ENCODE assay signal across 20 cellular contexts in the genomic region with DNA sequence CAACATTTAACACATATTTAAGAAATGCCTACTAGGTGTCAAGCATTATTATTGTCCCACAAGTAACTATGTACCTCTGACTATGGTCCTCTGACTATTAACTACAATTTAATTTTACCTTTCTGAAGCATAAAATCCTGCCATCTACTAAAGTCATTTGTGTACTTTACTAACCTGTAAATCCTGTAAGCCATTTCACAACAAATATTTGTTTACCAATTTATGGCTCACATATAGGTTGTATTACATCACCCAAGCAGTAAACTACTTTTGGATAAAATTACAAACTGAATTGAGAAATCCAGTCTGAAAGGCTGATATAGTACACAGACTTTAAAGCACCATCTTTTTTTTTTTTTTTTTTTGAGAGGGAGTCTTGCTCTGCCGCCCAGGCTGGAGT. TPM values are rescaled to one million over a fixed set of nuclear protein-coding genes. Genes with fewer than 3 reads are reported as not detected.
A peak's percentile ranks its signal among the peaks of the same experiment; 100 is the strongest.
DNase-seq lines count a peak whose midpoint lies in the region; ATAC-seq and TF ChIP-seq lines count a peak whose summit lies in the region.
"Had no signal": no experiment of that assay in that cellular context is flagged by ENCODE, and none has a peak within 500 bp of the region (broad histone marks: within the 10 kb centered on the region; RNA-seq: fewer than 3 reads in every experiment).

No MANE protein-coding gene starts in this region.

- H3K9me3 ChIP-seq in OCI-LY3 (ENCODE audit: insufficient read depth, low read length) = no peaks in the 10 kb centered on the region
- H3K9me3 ChIP-seq: BLaER1, Caco-2 had no signal

- peak overlapping the region; percentile 32 for H3K27ac Mint-ChIP-seq in dendritic cell treated with granulocyte-macrophage colony-stimulating factor and Interleukin-4, amounts not matched to agents 40 ng/mL and 50 ng/mL, for 4 days
- H3K27ac Mint-ChIP-seq in stimulated activated naive CD8-positive, alpha-beta T cell treated with anti-CD3 and anti-CD28 coated beads, Interleukin-15, amount 100 ng/mL, for 72 hours = no peak overlapping the region
- H3K27ac Mint-ChIP-seq: CD4-positive, CD25-positive, alpha-beta regulatory T cell; CD8-positive, alpha-beta memory T cell; HFFc6 had no signal

- no peak for ATAC-seq in left ventricle myocardium superior
- no peak for ATAC-seq in stimulated activated naive CD8-positive, alpha-beta T cell treated with anti-CD3 and anti-CD28 coated beads, Interleukin-15, amount 100 ng/mL, for 72 hours
- ATAC-seq: HCT116, K562 had no signal

- peak overlapping the region; percentile 26 for H3K4me2 ChIP-seq in OCI-LY3 (ENCODE audit: low read length)
- H3K4me2 ChIP-seq: BLaER1 had no signal

- no peaks in the 10 kb centered on the region for H3K9me3 Mint-ChIP-seq in dendritic cell treated with granulocyte-macrophage colony-stimulating factor and Interleukin-4, amounts not matched to agents 40 ng/mL and 50 ng/mL, for 4 days
- H3K9me3 Mint-ChIP-seq in stimulated activated naive CD8-positive, alpha-beta T cell treated with anti-CD3 and anti-CD28 coated beads, Interleukin-15, amount 100 ng/mL, for 72 hours = no peaks in the 10 kb centered on the region
- H3K9me3 Mint-ChIP-seq: CD8-positive, alpha-beta memory T cell; HFFc6 had no signal

- H3K36me3 ChIP-seq in OCI-LY3 (replicated peaks; ENCODE audit: low read depth, low read length) = no peaks in the 10 kb centered on the region
- H3K36me3 ChIP-seq: BLaER1 had no signal

- H4K20me1 ChIP-seq in OCI-LY3 (ENCODE audit: insufficient read depth, low read length) = no peaks in the 10 kb centered on the region
- H4K20me1 ChIP-seq: BLaER1 had no signal

- no peaks in the 10 kb centered on the region for H3K79me2 ChIP-seq in OCI-LY3 (ENCODE audit: low read length)

- no peak overlapping the region for H3K9ac ChIP-seq in OCI-LY3 (ENCODE audit: low read length)
- H3K9ac ChIP-seq: BLaER1 had no signal

- intact Hi-C loops in dendritic cell treated with granulocyte-macrophage colony-stimulating factor and Interleukin-4, amounts not matched to agents 40 ng/mL and 50 ng/mL, for 4 days (cut with micrococcal nuclease) = no loop called here
- intact Hi-C loops in left ventricle myocardium superior (cut with micrococcal nuclease) = no loop called here

- peaks cover 11% of the 10 kb centered on the region for H3K4me1 Mint-ChIP-seq in dendritic cell treated with granulocyte-macrophage colony-stimulating factor and Interleukin-4, amounts not matched to agents 40 ng/mL and 50 ng/mL, for 4 days (ENCODE audit: low read depth)
- H3K4me1 Mint-ChIP-seq in stimulated activated naive CD8-positive, alpha-beta T cell treated with anti-CD3 and anti-CD28 coated beads, Interleukin-15, amount 100 ng/mL, for 72 hours = no peaks in the 10 kb centered on the region
- H3K4me1 Mint-ChIP-seq: CD4-positive, CD25-positive, alpha-beta regulatory T cell; CD8-positive, alpha-beta memory T cell had no signal

- no peaks in the 10 kb centered on the region for H3K36me3 Mint-ChIP-seq in dendritic cell treated with granulocyte-macrophage colony-stimulating factor and Interleukin-4, amounts not matched to agents 40 ng/mL and 50 ng/mL, for 4 days (ENCODE audit: low read depth)
- H3K36me3 Mint-ChIP-seq: CD4-positive, CD25-positive, alpha-beta regulatory T cell; CD8-positive, alpha-beta memory T cell had no signal

- no peak overlapping the region for H3K4me3 Mint-ChIP-seq in dendritic cell treated with granulocyte-macrophage colony-stimulating factor and Interleukin-4, amounts not matched to agents 40 ng/mL and 50 ng/mL, for 4 days
- H3K4me3 Mint-ChIP-seq in stimulated activated naive CD8-positive, alpha-beta T cell treated with anti-CD3 and anti-CD28 coated beads, Interleukin-15, amount 100 ng/mL, for 72 hours = no peak overlapping the region
- H3K4me3 Mint-ChIP-seq: CD4-positive, CD25-positive, alpha-beta regulatory T cell; CD8-positive, alpha-beta memory T cell; HFFc6 had no signal

- DNase-seq in DMS53 (lab: John Stamatoyannopoulos, UW) (peak; percentile 14), DMS53 treated with DMSO at 0.1 percent for 48 hours (lab: John Stamatoyannopoulos, UW; ENCODE audit: unreplicated experiment) (no peak), left ventricle myocardium superior (no peak), NCI-H2196 treated with DMSO at 0.1 percent for 48 hours (lab: John Stamatoyannopoulos, UW; ENCODE audit: unreplicated experiment) (no peak)
- DNase-seq in stimulated activated naive CD8-positive, alpha-beta T cell treated with anti-CD3 and anti-CD28 coated beads, Interleukin-15, amount 100 ng/mL, for 72 hours = no peak
- DNase-seq: 8988T; Caco-2; CD4-positive, CD25-positive, alpha-beta regulatory T cell; CD8-positive, alpha-beta memory T cell; DMS79 treated with DMSO at 0.1 percent for 48 hours; GF-D8; GOT3; H7; HFFc6; IMR-90 had no signal

- peaks cover 12% of the 10 kb centered on the region for H3K4me1 ChIP-seq in OCI-LY3 (ENCODE audit: low read length)
- H3K4me1 ChIP-seq: BLaER1, Caco-2 had no signal

- no peaks in the 10 kb centered on the region for H3K27me3 Mint-ChIP-seq in dendritic cell treated with granulocyte-macrophage colony-stimulating factor and Interleukin-4, amounts not matched to agents 40 ng/mL and 50 ng/mL, for 4 days
- H3K27me3 Mint-ChIP-seq in stimulated activated naive CD8-positive, alpha-beta T cell treated with anti-CD3 and anti-CD28 coated beads, Interleukin-15, amount 100 ng/mL, for 72 hours = no peaks in the 10 kb centered on the region

- TF ChIP-seq CTCF in OCI-LY3 (IDR thresholded peaks at IDR 0.05; ENCODE audit: low read depth, low read length) = no peak

- H3K4me3 ChIP-seq in OCI-LY3 (ENCODE audit: low read length) = no peak overlapping the region
- H3K4me3 ChIP-seq: BLaER1, K562 had no signal

- H3K27ac ChIP-seq in OCI-LY3 (ENCODE audit: low read length) = no peak overlapping the region
- H3K27ac ChIP-seq: BLaER1 had no signal

- no peaks in the 10 kb centered on the region for H3K27me3 ChIP-seq in OCI-LY3 (ENCODE audit: low read depth, low read length)
- H3K27me3 ChIP-seq: BLaER1 had no signal

- no peak overlapping the region for H2AFZ ChIP-seq in OCI-LY3 (ENCODE audit: low read depth, low read length)

RNA-seq across cellular contexts. Expression of gene CNGA1, which starts 43.8 kb away (rescaled TPM):
- total RNA-seq in left ventricle myocardium superior = not detected
- total RNA-seq: CD4-positive, CD25-positive, alpha-beta regulatory T cell; CD8-positive, alpha-beta memory T cell; HFFc6; IMR-90 had no signal

RNA-seq across cellular contexts. Expression of gene NIPAL1, which starts 43.9 kb away (rescaled TPM):
- total RNA-seq in left ventricle myocardium superior = 0.07 TPM

RNA-seq across cellular contexts. Expression of gene NFXL1, which starts 58.3 kb away (rescaled TPM):
- total RNA-seq in left ventricle myocardium superior = 4.5 TPM
